1 cellular context compared by ENCODE assay signal in genomic region chr19:3979674-3980352, GRCh38.
TF ChIP-seq lines count a peak whose summit lies in the region.

No MANE protein-coding gene starts in this region.

TF ChIP-seq in GM23338, 12 proteins besides CTCF, POLR2A, EP300 and RAD21 (continued from another document):
- TF ChIP-seq ZNF462 (CRISPR knock-in tag; IDR thresholded peaks at IDR 0.05): no peak
TF ChIP-seq in GM23338: peak in this region for 1.
